ENCODE assay signal across 1 cellular context in genomic region chr4:140622333-140622958, GRCh38.
TF ChIP-seq lines count a peak whose summit lies in the region.

No MANE protein-coding gene starts in this region.

TF ChIP-seq in H1, 55 proteins besides CTCF, POLR2A, EP300 and RAD21:
- TF ChIP-seq KDM4A (IDR thresholded peaks at IDR 0.05; ENCODE audit: low read depth, low read length, severe bottlenecking): no peak
- TF ChIP-seq CEBPB (IDR thresholded peaks at IDR 0.05; ENCODE audit: low read depth, low read length): no peak
